Comparison of ENCODE assay signal across 1 cellular context in the genomic region with DNA sequence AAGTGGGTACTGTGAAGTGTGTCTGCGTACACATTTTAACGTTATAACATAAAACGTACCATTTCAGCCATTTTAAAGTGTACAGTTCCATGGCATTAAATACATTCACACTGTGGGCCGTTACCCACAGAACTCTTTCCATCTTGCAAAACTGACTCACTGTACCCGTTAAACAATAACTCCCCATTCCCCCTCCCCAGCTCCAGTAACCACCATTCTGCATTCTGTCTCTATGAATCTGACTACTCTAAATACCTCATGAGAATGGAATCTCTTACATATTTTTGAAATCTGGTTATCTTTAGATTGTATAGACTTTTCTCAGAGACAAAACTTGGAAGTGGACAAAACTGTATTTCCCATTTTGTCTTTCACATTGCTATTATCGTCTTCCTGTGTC.
TF ChIP-seq lines count a peak whose summit lies in the region.

No MANE protein-coding gene starts in this region.

TF ChIP-seq in A549, 52 proteins besides CTCF, POLR2A, EP300 and RAD21 (continued from another document):
- TF ChIP-seq POLR2AphosphoS2 (conservative IDR thresholded peaks at IDR 0.05; ENCODE audit: low read length) = no peak
